10 cellular contexts compared by ENCODE assay signal in genomic region chr11:1640076-1640946, GRCh38. TPM values are rescaled to one million over a fixed set of nuclear protein-coding genes. Genes with fewer than 3 reads are reported as not detected.
DNase-seq lines count a peak whose midpoint lies in the region; ATAC-seq and TF ChIP-seq lines count a peak whose summit lies in the region.
"Had no signal": no experiment of that assay in that cellular context is flagged by ENCODE, and none has a peak within 500 bp of the region (broad histone marks: within the 10 kb centered on the region; RNA-seq: fewer than 3 reads in every experiment).

No MANE protein-coding gene starts in this region.

- H3K27ac ChIP-seq in psoas muscle: no peak overlapping the region
- H3K27ac ChIP-seq: BLaER1 had no signal

- ATAC-seq in psoas muscle: peak in 3 of 4 donors; percentile 39 to 69 (median 68)

- H3K4me3 ChIP-seq in WI38 (ENCODE audit: low read depth, low read length) (no peak overlapping the region), fibroblast of pulmonary artery (replicated peaks; ENCODE audit: low read depth, low read length) (no peak overlapping the region), psoas muscle (no peak overlapping the region)
- H3K4me3 ChIP-seq: BLaER1 had no signal

- H3K9me3 ChIP-seq in psoas muscle: no peaks in the 10 kb centered on the region
- H3K9me3 ChIP-seq: BLaER1 had no signal

- peaks cover 0 to 39% (median 0%) of the 10 kb centered on the region in 3 donors for H3K27me3 ChIP-seq in psoas muscle (ENCODE audit: insufficient read depth in 3 of 3, low read length in 2 of 3)

- TF ChIP-seq RAD21 in Ishikawa (IDR thresholded peaks at IDR 0.05; ENCODE audit: low read depth): peak; percentile 26; the same call in 1 of the 2 replicates

- DNase-seq in NCI-H1436 (lab: John Stamatoyannopoulos, UW) (peak; percentile 60), NCI-H1436 treated with DMSO at 0.1 percent for 48 hours (lab: John Stamatoyannopoulos, UW) (no peak), fibroblast of pulmonary artery (ENCODE audit: low read depth) (peak; percentile 19), psoas muscle (no peak), NCI-H226 (no peak), DMS114 treated with DMSO at 0.1 percent for 48 hours (lab: John Stamatoyannopoulos, UW; ENCODE audit: unreplicated experiment) (no peak)
- DNase-seq: naive B cell had no signal

- no peaks in the 10 kb centered on the region for H3K36me3 ChIP-seq in psoas muscle (ENCODE audit: insufficient read depth in 1 of 2, low read depth in 1 of 2)
- H3K36me3 ChIP-seq: BLaER1 had no signal

- intact Hi-C loops in psoas muscle (cut with DNase I): no loop called here

- TF ChIP-seq CTCF in WI38 (IDR thresholded peaks at IDR 0.05; ENCODE audit: low read depth, low read length) (peak; percentile 91), fibroblast of pulmonary artery (IDR thresholded peaks at IDR 0.05; ENCODE audit: low read length, missing control alignments) (peak; percentile 74), psoas muscle (IDR thresholded peaks at IDR 0.05) (peak; percentile 68)

- no peaks in the 10 kb centered on the region for H3K4me1 ChIP-seq in psoas muscle

- no peak for TF ChIP-seq EP300 in Ishikawa (IDR thresholded peaks at IDR 0.05; ENCODE audit: borderline replicate concordance)

- 51 to 55% (median 53%) methylated on average over 31 to 32 of the region's 32 CpGs for WGBS in psoas muscle, 3 donors

TF ChIP-seq in Ishikawa, 13 proteins besides CTCF, POLR2A, EP300 and RAD21:
- TF ChIP-seq TEAD4 (IDR thresholded peaks at IDR 0.05) (no peak), MAX (IDR thresholded peaks at IDR 0.05) (no peak), EGR1 (IDR thresholded peaks at IDR 0.05) (no peak), CEBPB (IDR thresholded peaks at IDR 0.05) (no peak), TAF1 (IDR thresholded peaks at IDR 0.05; ENCODE audit: low read depth) (no peak), REST (IDR thresholded peaks at IDR 0.05; ENCODE audit: low read depth) (no peak), YY1 (IDR thresholded peaks at IDR 0.05; ENCODE audit: low read depth) (no peak), USF1 (IDR thresholded peaks at IDR 0.05) (no peak), NFIC (IDR thresholded peaks at IDR 0.05) (no peak), ZBTB7A (IDR thresholded peaks at IDR 0.05; ENCODE audit: low read depth) (no peak), CREB1 (IDR thresholded peaks at IDR 0.05; ENCODE audit: low read depth) (no peak), TCF12 (IDR thresholded peaks at IDR 0.05; ENCODE audit: low read depth) (no peak), FOXM1 (IDR thresholded peaks at IDR 0.05; ENCODE audit: borderline replicate concordance, low read depth) (no peak)

RNA-seq across cellular contexts. Expression of gene KRTAP5-5, which starts 10.7 kb away (rescaled TPM):
- not detected for total RNA-seq in psoas muscle
- polyA plus RNA-seq in psoas muscle: not detected

RNA-seq across cellular contexts. Expression of gene KRTAP5-4, which starts 18.4 kb away (rescaled TPM):
- not detected for total RNA-seq in psoas muscle
- not detected for polyA plus RNA-seq in psoas muscle

RNA-seq across cellular contexts. Expression of gene KRTAP5-3, which starts 32.0 kb away (rescaled TPM):
- not detected for total RNA-seq in psoas muscle
- polyA plus RNA-seq in psoas muscle: not detected

RNA-seq across cellular contexts. Expression of gene KRTAP5-2, which starts 42.2 kb away (rescaled TPM):
- not detected for total RNA-seq in psoas muscle
- not detected for polyA plus RNA-seq in psoas muscle

RNA-seq across cellular contexts. Expression of gene KRTAP5-1, which starts 55.2 kb away (rescaled TPM):
- total RNA-seq in psoas muscle: not detected
- not detected for polyA plus RNA-seq in psoas muscle

Comparison
In these comparisons a context has a peak if more than half of its experiments do, and no peak if none do; other contexts are left out.
1. DNase-seq: peak in NCI-H1436 (single experiment) and fibroblast of pulmonary artery (single experiment); none in NCI-H1436 treated with DMSO at 0.1 percent for 48 hours (single experiment), psoas muscle (0 of 2), NCI-H226 (single experiment) and DMS114 treated with DMSO at 0.1 percent for 48 hours (single experiment).
2. Peak in every context shown above with its lines, with median percentiles within 50 percentile points of each other: CTCF ChIP-seq.